1 cellular context compared by ENCODE assay signal in genomic region chr9:96068511-96068910, GRCh38.
TF ChIP-seq lines count a peak whose summit lies in the region.

No MANE protein-coding gene starts in this region.

TF ChIP-seq in HepG2, 621 proteins besides CTCF, POLR2A, EP300 and RAD21 (continued from another document):
- TF ChIP-seq ZSCAN31 (CRISPR knock-in tag; IDR thresholded peaks at IDR 0.05; ENCODE audit: low read depth) = no peak
- TF ChIP-seq ARNT (IDR thresholded peaks at IDR 0.05) = no peak
- no peak for TF ChIP-seq ZNF724P (CRISPR knock-in tag; IDR thresholded peaks at IDR 0.05; ENCODE audit: borderline replicate concordance)
- no peak for TF ChIP-seq SCMH1 (CRISPR knock-in tag; IDR thresholded peaks at IDR 0.05; ENCODE audit: borderline replicate concordance)
- no peak for TF ChIP-seq ZNF230 (CRISPR knock-in tag; IDR thresholded peaks at IDR 0.05)
- no peak for TF ChIP-seq ZNF768 (CRISPR knock-in tag; IDR thresholded peaks at IDR 0.05)
- no peak for TF ChIP-seq FIP1L1 (IDR thresholded peaks at IDR 0.05; ENCODE audit: borderline replicate concordance, insufficient read depth, low read depth, low read length)
- TF ChIP-seq SALL1 (CRISPR knock-in tag; IDR thresholded peaks at IDR 0.05) = no peak
- TF ChIP-seq SIX4 (CRISPR knock-in tag; IDR thresholded peaks at IDR 0.05) = no peak
- TF ChIP-seq PAX8 (CRISPR knock-in tag; IDR thresholded peaks at IDR 0.05; ENCODE audit: borderline replicate concordance) = no peak
- TF ChIP-seq NR3C1 (CRISPR knock-in tag; IDR thresholded peaks at IDR 0.05) = no peak
